In genomic region chr7:44334734-44335097, GRCh38 we compare ENCODE assay signal across 19 cellular contexts. TPM values are rescaled to one million over a fixed set of nuclear protein-coding genes. Genes with fewer than 3 reads are reported as not detected.
"Had no signal": no experiment of that assay in that cellular context is flagged by ENCODE, and none has a peak within 500 bp of the region (broad histone marks: within the 10 kb centered on the region; RNA-seq: fewer than 3 reads in every experiment).

No MANE protein-coding gene starts in this region.

- H3K9me3 ChIP-seq: neutrophil, uterus had no signal

- H3K27ac ChIP-seq: esophagus squamous epithelium, gastroesophageal sphincter, left lung, neutrophil, psoas muscle, stomach, uterus had no signal

- ATAC-seq: gastroesophageal sphincter; left lung; naive thymus-derived CD4-positive, alpha-beta T cell had no signal

- H3K4me1 ChIP-seq: esophagus squamous epithelium, left lung, stomach had no signal

- DNase-seq: esophagus squamous epithelium; foreskin fibroblast; glutamatergic neuron; immature natural killer cell; naive thymus-derived CD4-positive, alpha-beta T cell; nephron progenitor cell; psoas muscle; retina; small intestine; stimulated activated CD4-positive, alpha-beta T cell treated with anti-CD3 and anti-CD28 coated beads, Interleukin-12 subunit alpha, Interleukin-12 subunit beta, amount 100 ng/mL, for 4 hours; stimulated activated naive CD4-positive, alpha-beta T cell; stomach; uterus had no signal

- H3K27me3 ChIP-seq: esophagus squamous epithelium, gastroesophageal sphincter, left lung, neutrophil, stomach, uterus had no signal

- H3K4me3 ChIP-seq: esophagus squamous epithelium, gastroesophageal sphincter, left lung, psoas muscle, stomach, uterus had no signal

- H3K36me3 ChIP-seq: esophagus squamous epithelium, gastroesophageal sphincter, left lung, neutrophil, stomach, uterus had no signal

RNA-seq across cellular contexts. Expression of gene CAMK2B, which starts 9.3 kb away (rescaled TPM):
- total RNA-seq: epithelial cell of proximal tubule, mononuclear cell, osteoblast had no signal
- polyA plus RNA-seq: immature natural killer cell; naive thymus-derived CD4-positive, alpha-beta T cell had no signal
